Comparison of ENCODE assay signal across 20 cellular contexts in the genomic region with DNA sequence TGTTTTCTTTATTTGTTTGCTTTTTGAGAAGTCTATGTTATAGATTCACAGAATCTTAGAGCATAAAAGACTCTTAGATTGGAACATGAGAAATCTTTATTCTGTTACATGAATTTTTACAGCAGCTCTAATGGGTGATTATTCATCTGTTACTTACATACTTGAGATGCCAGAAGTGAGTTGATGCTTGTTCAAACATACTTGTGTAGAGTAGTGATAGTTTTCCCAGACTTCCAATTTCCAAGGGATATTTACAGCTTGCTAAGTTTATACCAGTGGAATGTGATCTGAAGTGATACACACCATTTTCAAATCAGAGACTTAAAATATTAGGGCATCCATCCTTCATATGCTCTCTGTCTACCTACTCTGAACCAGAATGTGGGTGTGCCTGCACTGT.
DNase-seq lines count a peak whose midpoint lies in the region; ATAC-seq and TF ChIP-seq lines count a peak whose summit lies in the region.
"Had no signal": no experiment of that assay in that cellular context is flagged by ENCODE, and none has a peak within 500 bp of the region (broad histone marks: within the 10 kb centered on the region; RNA-seq: fewer than 3 reads in every experiment).

No MANE protein-coding gene starts in this region.

- no peaks in the 10 kb centered on the region for H3K27me3 ChIP-seq in OCI-LY3 (ENCODE audit: low read depth, low read length)
- H3K27me3 ChIP-seq: BLaER1 treated with 17β-estradiol and CSF1 and Interleukin-3, amounts not matched to agents 10 nM and 100 nM; esophagus squamous epithelium; neutrophil had no signal

- no peak for TF ChIP-seq CTCF in OCI-LY3 (IDR thresholded peaks at IDR 0.05; ENCODE audit: low read depth, low read length)

- H3K9ac ChIP-seq in OCI-LY3 (ENCODE audit: low read length) = no peak overlapping the region
- H3K9ac ChIP-seq: BLaER1 treated with 17β-estradiol and CSF1 and Interleukin-3, amounts not matched to agents 10 nM and 100 nM had no signal

- in situ Hi-C loops in Caki2 (cut with HindIII; ENCODE audit: low pct_unique_long_range_greater_than_20kb, low sequenced_read_pairs) = no loop called here

- H2AFZ ChIP-seq in OCI-LY3 (ENCODE audit: low read depth, low read length) = peak overlapping the region; percentile 33

- peaks cover 11% of the 10 kb centered on the region for H3K4me1 ChIP-seq in OCI-LY3 (ENCODE audit: low read length)
- H3K4me1 ChIP-seq: BLaER1 treated with 17β-estradiol and CSF1 and Interleukin-3, amounts not matched to agents 10 nM and 100 nM; esophagus squamous epithelium; left ventricle myocardium inferior had no signal

- no peaks in the 10 kb centered on the region for H3K36me3 ChIP-seq in OCI-LY3 (replicated peaks; ENCODE audit: low read depth, low read length)
- H3K36me3 ChIP-seq: BLaER1 treated with 17β-estradiol and CSF1 and Interleukin-3, amounts not matched to agents 10 nM and 100 nM; esophagus squamous epithelium; left ventricle myocardium inferior; neutrophil had no signal

- ATAC-seq in left lobe of liver = no peak
- ATAC-seq in HG02981 (IDR thresholded peaks at IDR 0.05; ENCODE audit: unreplicated experiment) = no peak
- ATAC-seq: activated CD8-positive, alpha-beta memory T cell treated with anti-CD3 and anti-CD28 coated beads, Interleukin-2, amount 10 ng/mL, durations not matched to agents 7 days and 5 days had no signal

- no peaks in the 10 kb centered on the region for H4K20me1 ChIP-seq in OCI-LY3 (ENCODE audit: insufficient read depth, low read length)
- H4K20me1 ChIP-seq: BLaER1 treated with 17β-estradiol and CSF1 and Interleukin-3, amounts not matched to agents 10 nM and 100 nM had no signal

- no peaks in the 10 kb centered on the region for H3K79me2 ChIP-seq in OCI-LY3 (ENCODE audit: low read length)

- H3K4me3 ChIP-seq in OCI-LY3 (ENCODE audit: low read length) = no peak overlapping the region
- H3K4me3 ChIP-seq: BLaER1 treated with 17β-estradiol and CSF1 and Interleukin-3, amounts not matched to agents 10 nM and 100 nM; esophagus squamous epithelium; left ventricle myocardium inferior had no signal

- DNase-seq in Caki2 (ENCODE audit: low read depth) = peak; percentile 38
- no peak for DNase-seq in epithelial cell of prostate (ENCODE audit: low read depth, low spot score)
- peak; percentile 25 for DNase-seq in myocyte (ENCODE audit: low read depth)
- DNase-seq in NCI-H1930 (lab: John Stamatoyannopoulos, UW) = no peak
- DNase-seq in activated effector memory CD4-positive, alpha-beta T cell treated with anti-CD3 and anti-CD28 coated beads, Interleukin-2, amount 50 U/mL, for 16 hours = no peak
- no peak for DNase-seq in left lobe of liver (ENCODE audit: low spot score)
- DNase-seq: activated CD4-positive, alpha-beta T cell treated with anti-CD3 and anti-CD28 coated beads for 4 hours; activated CD8-positive, alpha-beta memory T cell treated with anti-CD3 and anti-CD28 coated beads, Interleukin-2, amount 10 ng/mL, durations not matched to agents 7 days and 5 days; activated effector memory CD4-positive, alpha-beta T cell treated with Interleukin-2 at 50 U/mL for 16 hours; esophagus squamous epithelium; left ventricle myocardium inferior; NCI-H1417 treated with DMSO at 0.1 percent for 48 hours; NCI-H69; SHP77; stimulated activated CD4-positive, alpha-beta T cell treated with anti-CD3 and anti-CD28 coated beads, Interleukin-12 subunit alpha, Interleukin-12 subunit beta, amount 100 ng/mL, for 4 hours; stimulated activated CD8-positive, alpha-beta memory T cell treated with anti-CD3 and anti-CD28 coated beads, Interleukin-4, amount 100 ng/mL, for 48 hours had no signal

- no peak overlapping the region for H3K27ac ChIP-seq in OCI-LY3 (ENCODE audit: low read length)
- peak overlapping the region; percentile 53 for H3K27ac ChIP-seq in epithelial cell of prostate
- H3K27ac ChIP-seq: BLaER1 treated with 17β-estradiol and CSF1 and Interleukin-3, amounts not matched to agents 10 nM and 100 nM; esophagus squamous epithelium; left ventricle myocardium inferior; neutrophil had no signal

- no peaks in the 10 kb centered on the region for H3K9me3 ChIP-seq in OCI-LY3 (ENCODE audit: insufficient read depth, low read length)
- H3K9me3 ChIP-seq: BLaER1 treated with 17β-estradiol and CSF1 and Interleukin-3, amounts not matched to agents 10 nM and 100 nM; esophagus squamous epithelium; neutrophil had no signal

- peak overlapping the region; percentile 14 for H3K4me2 ChIP-seq in OCI-LY3 (ENCODE audit: low read length)
- H3K4me2 ChIP-seq: BLaER1 treated with 17β-estradiol and CSF1 and Interleukin-3, amounts not matched to agents 10 nM and 100 nM had no signal

Comparison
In these comparisons a context has a peak if more than half of its experiments do, and no peak if none do; other contexts are left out.
1. DNase-seq: peak in Caki2 (single experiment) and myocyte (single experiment); none in epithelial cell of prostate (single experiment), NCI-H1930 (0 of 2), activated effector memory CD4-positive, alpha-beta T cell treated with anti-CD3 and anti-CD28 coated beads, Interleukin-2, amount 50 U/mL, for 16 hours (single experiment) and left lobe of liver (single experiment).